35 cellular contexts compared by ENCODE assay signal in the genomic region with DNA sequence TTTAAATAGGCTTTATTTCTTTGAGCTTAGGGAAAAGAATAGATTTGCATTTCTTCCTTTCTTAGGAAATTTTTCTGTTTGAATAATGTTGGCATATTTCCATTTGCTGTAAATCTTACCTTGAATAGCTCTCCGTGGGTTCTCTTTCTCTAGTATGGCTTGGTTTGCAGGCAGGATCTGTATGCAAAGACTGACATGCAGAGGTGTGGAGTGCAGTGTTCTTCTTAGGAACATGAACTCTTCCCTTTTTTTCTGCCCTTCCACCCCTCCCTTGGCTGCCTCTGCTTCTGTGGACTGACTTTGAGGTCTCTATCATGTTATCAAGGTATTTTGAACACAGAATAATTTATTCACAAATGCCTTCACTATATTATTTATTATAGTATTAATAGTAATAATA.
"Had no signal": no experiment of that assay in that cellular context is flagged by ENCODE, and none has a peak within 500 bp of the region (broad histone marks: within the 10 kb centered on the region; RNA-seq: fewer than 3 reads in every experiment).

No MANE protein-coding gene starts in this region.

- H3K27me3 Mint-ChIP-seq: activated naive CD4-positive, alpha-beta T cell treated with anti-CD3 and anti-CD28 coated beads, Interleukin-2, amount 10 ng/mL, durations not matched to agents 7 days and 5 days; activated naive CD8-positive, alpha-beta T cell; activated naive CD8-positive, alpha-beta T cell treated with anti-CD3 and anti-CD28 coated beads for 36 hours; activated naive CD8-positive, alpha-beta T cell treated with anti-CD3 and anti-CD28 coated beads, Interleukin-2, amount 10 ng/mL, durations not matched to agents 7 days and 5 days; activated naive CD8-positive, alpha-beta T cell treated with anti-CD3 and anti-CD28 coated beads, Interleukin-2, amount 50 U/mL, for 24 hours; activated T-cell treated with anti-CD3 and anti-CD28 coated beads, Interleukin-2, amount 50 U/mL, for 24 hours; activated T-helper 17 cell treated with anti-CD3 and anti-CD28 coated beads, Interleukin-2, amount 50 U/mL, for 72 hours; central memory CD8-positive, alpha-beta T cell had no signal

- H3K27ac ChIP-seq: ascending aorta, body of pancreas, brain microvascular endothelial cell, breast epithelium, cardiac muscle cell had no signal

- H3K4me3 Mint-ChIP-seq: activated naive CD4-positive, alpha-beta T cell treated with anti-CD3 and anti-CD28 coated beads, Interleukin-2, amount 10 ng/mL, durations not matched to agents 7 days and 5 days; activated naive CD8-positive, alpha-beta T cell; activated naive CD8-positive, alpha-beta T cell treated with anti-CD3 and anti-CD28 coated beads for 36 hours; activated naive CD8-positive, alpha-beta T cell treated with anti-CD3 and anti-CD28 coated beads, Interleukin-2, amount 10 ng/mL, durations not matched to agents 7 days and 5 days; activated naive CD8-positive, alpha-beta T cell treated with anti-CD3 and anti-CD28 coated beads, Interleukin-2, amount 50 U/mL, for 24 hours; activated T-cell treated with anti-CD3 and anti-CD28 coated beads, Interleukin-2, amount 50 U/mL, for 24 hours; activated T-cell treated with anti-CD3 and anti-CD28 coated beads, Interleukin-2, amount 50 U/mL, for 4 hours; activated T-cell treated with anti-CD3 and anti-CD28 coated beads, Interleukin-2, amount 50 U/mL, for 72 hours; activated T-helper 1 cell treated with anti-CD3 and anti-CD28 coated beads, Interleukin-12 subunit alpha, Interleukin-12 subunit beta, Interleukin-2, Interleukin-4 antibody, amounts not matched to agents 30 ng/mL and 10 ng/mL and 1 ng/mL, durations not matched to agents 14 hours and 24 hours and 36 hours; activated T-helper 17 cell treated with anti-CD3 and anti-CD28 coated beads, Interleukin-2, amount 50 U/mL, for 72 hours; brain; central memory CD8-positive, alpha-beta T cell had no signal

- H3K36me3 Mint-ChIP-seq: activated naive CD4-positive, alpha-beta T cell treated with anti-CD3 and anti-CD28 coated beads, Interleukin-2, amount 10 ng/mL, durations not matched to agents 7 days and 5 days; activated naive CD4-positive, alpha-beta T cell treated with anti-CD3 and anti-CD28 coated beads, Interleukin-2, amount 50 U/mL, for 72 hours; activated naive CD8-positive, alpha-beta T cell; activated naive CD8-positive, alpha-beta T cell treated with anti-CD3 and anti-CD28 coated beads for 36 hours; activated naive CD8-positive, alpha-beta T cell treated with anti-CD3 and anti-CD28 coated beads, Interleukin-2, amount 10 ng/mL, durations not matched to agents 7 days and 5 days; brain had no signal

- H3K4me3 ChIP-seq: ascending aorta, body of pancreas, breast epithelium, cardiac muscle cell had no signal

- H3K9me3 Mint-ChIP-seq: activated naive CD8-positive, alpha-beta T cell treated with anti-CD3 and anti-CD28 coated beads, Interleukin-2, amount 10 ng/mL, durations not matched to agents 7 days and 5 days; activated T-helper 2 cell treated with anti-CD3 and anti-CD28 coated beads, Interferon-gamma antibody, Interleukin-2, Interleukin-4, amounts not matched to agents 10 μg/mL and 5 μg/mL and 100 μg/mL, durations not matched to agents 14 hours and 24 hours and 36 hours had no signal

- H3K27ac Mint-ChIP-seq: activated naive CD4-positive, alpha-beta T cell treated with anti-CD3 and anti-CD28 coated beads, Interleukin-2, amount 10 ng/mL, durations not matched to agents 7 days and 5 days; activated naive CD4-positive, alpha-beta T cell treated with anti-CD3 and anti-CD28 coated beads, Interleukin-2, amount 50 U/mL, for 72 hours; activated naive CD8-positive, alpha-beta T cell; activated naive CD8-positive, alpha-beta T cell treated with anti-CD3 and anti-CD28 coated beads for 36 hours; activated naive CD8-positive, alpha-beta T cell treated with anti-CD3 and anti-CD28 coated beads, Interleukin-2, amount 10 ng/mL, durations not matched to agents 7 days and 5 days; activated naive CD8-positive, alpha-beta T cell treated with anti-CD3 and anti-CD28 coated beads, Interleukin-2, amount 50 U/mL, for 24 hours; activated T-cell treated with anti-CD3 and anti-CD28 coated beads, Interleukin-2, amount 50 U/mL, for 24 hours; activated T-cell treated with anti-CD3 and anti-CD28 coated beads, Interleukin-2, amount 50 U/mL, for 72 hours; activated T-helper 1 cell treated with anti-CD3 and anti-CD28 coated beads, Interleukin-12 subunit alpha, Interleukin-12 subunit beta, Interleukin-2, Interleukin-4 antibody, amounts not matched to agents 30 ng/mL and 10 ng/mL and 1 ng/mL, durations not matched to agents 14 hours and 24 hours and 36 hours; activated T-helper 17 cell treated with anti-CD3 and anti-CD28 coated beads, Interleukin-2, amount 50 U/mL, for 72 hours; activated T-helper 2 cell treated with anti-CD3 and anti-CD28 coated beads, Interferon-gamma antibody, Interleukin-2, Interleukin-4, amounts not matched to agents 10 μg/mL and 5 μg/mL and 100 μg/mL, durations not matched to agents 14 hours and 24 hours and 36 hours; brain had no signal

- H3K36me3 ChIP-seq: ascending aorta, brain microvascular endothelial cell, breast epithelium, cardiac muscle cell had no signal

- H3K9me3 ChIP-seq: ascending aorta, body of pancreas had no signal

- H3K4me1 ChIP-seq: ascending aorta, body of pancreas, breast epithelium had no signal

- H3K4me1 Mint-ChIP-seq: activated naive CD4-positive, alpha-beta T cell treated with anti-CD3 and anti-CD28 coated beads, Interleukin-2, amount 10 ng/mL, durations not matched to agents 7 days and 5 days; activated naive CD8-positive, alpha-beta T cell treated with anti-CD3 and anti-CD28 coated beads for 36 hours; activated naive CD8-positive, alpha-beta T cell treated with anti-CD3 and anti-CD28 coated beads, Interleukin-2, amount 10 ng/mL, durations not matched to agents 7 days and 5 days; activated naive CD8-positive, alpha-beta T cell treated with anti-CD3 and anti-CD28 coated beads, Interleukin-2, amount 50 U/mL, for 24 hours; activated T-helper 17 cell treated with anti-CD3 and anti-CD28 coated beads, Interleukin-2, amount 50 U/mL, for 72 hours; brain; central memory CD8-positive, alpha-beta T cell had no signal

- DNase-seq: activated effector memory CD4-positive, alpha-beta T cell treated with anti-CD3 and anti-CD28 coated beads, Interleukin-2, amount 50 U/mL, for 16 hours; activated effector memory CD4-positive, alpha-beta T cell treated with Interleukin-2 at 50 U/mL for 16 hours; activated gamma-delta T cell; activated gamma-delta T cell treated with Interleukin-2 at 50 U/mL for 16 hours; activated naive CD4-positive, alpha-beta T cell; activated naive CD4-positive, alpha-beta T cell treated with anti-CD3 and anti-CD28 coated beads, Interleukin-2, amount 10 ng/mL, durations not matched to agents 7 days and 5 days; activated naive CD4-positive, alpha-beta T cell treated with anti-CD3 and anti-CD28 coated beads, Interleukin-2, amount 50 U/mL, for 16 hours; activated naive CD4-positive, alpha-beta T cell treated with Interleukin-2 at 50 U/mL for 16 hours; activated naive CD8-positive, alpha-beta T cell treated with anti-CD3 and anti-CD28 coated beads for 36 hours; activated naive CD8-positive, alpha-beta T cell treated with anti-CD3 and anti-CD28 coated beads, Interleukin-2, amount 10 ng/mL, durations not matched to agents 7 days and 5 days; activated naive CD8-positive, alpha-beta T cell treated with anti-CD3 and anti-CD28 coated beads, Interleukin-2, amount 50 U/mL, for 24 hours; activated T-cell treated with anti-CD3 and anti-CD28 coated beads for 4 hours; activated T-cell treated with anti-CD3 and anti-CD28 coated beads, Interleukin-2, amount 50 U/mL, for 1 hour; activated T-cell treated with anti-CD3 and anti-CD28 coated beads, Interleukin-2, amount 50 U/mL, for 24 hours; activated T-cell treated with anti-CD3 and anti-CD28 coated beads, Interleukin-2, amount 50 U/mL, for 4 hours; activated T-cell treated with anti-CD3 and anti-CD28 coated beads, Interleukin-2, amount 50 U/mL, for 48 hours; activated T-cell treated with anti-CD3 and anti-CD28 coated beads, Interleukin-2, amount 50 U/mL, for 72 hours; amniotic stem cell; amygdala; anterior cingulate cortex; aorta; body of pancreas; brain microvascular endothelial cell; central memory CD4-positive, alpha-beta T cell; cerebellar nuclear complex had no signal

- H3K27me3 ChIP-seq: ascending aorta, body of pancreas, brain microvascular endothelial cell, breast epithelium, cardiac muscle cell had no signal
